17 cellular contexts compared by ENCODE assay signal in genomic region chr5:36637101-36637500, GRCh38. TPM values are rescaled to one million over a fixed set of nuclear protein-coding genes. Genes with fewer than 3 reads are reported as not detected.
A peak's percentile ranks its signal among the peaks of the same experiment; 100 is the strongest.
DNase-seq lines count a peak whose midpoint lies in the region; ATAC-seq and TF ChIP-seq lines count a peak whose summit lies in the region.
"Had no signal": no experiment of that assay in that cellular context is flagged by ENCODE, and none has a peak within 500 bp of the region (broad histone marks: within the 10 kb centered on the region; RNA-seq: fewer than 3 reads in every experiment).

No MANE protein-coding gene starts in this region.

- no peaks in the 10 kb centered on the region for H3K27me3 Mint-ChIP-seq in GM23338 (ENCODE audit: insufficient read depth, low read depth, poor library complexity)
- H3K27me3 Mint-ChIP-seq in CD4-positive, alpha-beta memory T cell = peaks cover 8 to 10% of the 10 kb centered on the region in 2 donors

- DNase-seq in GM23338 (ENCODE audit: low spot score) (no peak), amniotic epithelial cell (ENCODE audit: low read depth) (peak; percentile 56), hepatocyte (ENCODE audit: low spot score) (no peak), smooth muscle cell (lab: John Stamatoyannopoulos, UW; ENCODE audit: unreplicated experiment) (no peak), CD1c-positive myeloid dendritic cell (ENCODE audit: extremely low spot score) (no peak), SJCRH30 (no peak)
- no peak for DNase-seq in CD4-positive, alpha-beta memory T cell
- DNase-seq: Calu3, DMS79, HCEC 1CT, HFFc6 had no signal

- H3K9me3 Mint-ChIP-seq in GM23338 = no peaks in the 10 kb centered on the region
- peaks cover 0 to 2% (median 0%) of the 10 kb centered on the region in 8 donors for H3K9me3 Mint-ChIP-seq in CD4-positive, alpha-beta memory T cell
- H3K9me3 Mint-ChIP-seq: CD14-positive monocyte, HFFc6, IgD-negative memory B cell had no signal

- peaks cover 13% of the 10 kb centered on the region; the same call in 2 of the 3 replicates for H3K36me3 Mint-ChIP-seq in GM23338 (ENCODE audit: low read depth)
- no peaks in the 10 kb centered on the region for H3K36me3 Mint-ChIP-seq in CD4-positive, alpha-beta memory T cell
- H3K36me3 Mint-ChIP-seq: IgD-negative memory B cell had no signal

- CTCF ChIA-PET in CD4-positive, alpha-beta memory T cell (lab: Charles Lee; ENCODE audit: partially characterized antibody) = no interaction called here

- no peaks in the 10 kb centered on the region for H3K27me3 ChIP-seq in GM23338 (ENCODE audit: insufficient read depth)
- no peaks in the 10 kb centered on the region for H3K27me3 ChIP-seq in hepatocyte
- H3K27me3 ChIP-seq in smooth muscle cell (ENCODE audit: low read depth) = no peaks in the 10 kb centered on the region
- no peaks in the 10 kb centered on the region for H3K27me3 ChIP-seq in SJCRH30
- H3K27me3 ChIP-seq in CD4-positive, alpha-beta memory T cell (ENCODE audit: insufficient read depth, low read length) = no peaks in the 10 kb centered on the region

- H3K9me3 ChIP-seq in hepatocyte (ENCODE audit: low read depth) (no peaks in the 10 kb centered on the region), smooth muscle cell (replicated peaks; ENCODE audit: low read depth) (no peaks in the 10 kb centered on the region), SJCRH30 (replicated peaks) (no peaks in the 10 kb centered on the region)
- H3K9me3 ChIP-seq in CD4-positive, alpha-beta memory T cell (ENCODE audit: control insufficient read depth in 1 of 2, low read length in 2 of 2) = no peaks in the 10 kb centered on the region
- H3K9me3 ChIP-seq: A549 had no signal

- ATAC-seq in GM23338 (no peak), GM19455 (IDR thresholded peaks at IDR 0.05; ENCODE audit: unreplicated experiment) (no peak)
- ATAC-seq: A549 had no signal

- TF ChIP-seq CTCF in GM23338 (conservative IDR thresholded peaks at IDR 0.05; ENCODE audit: low read depth in 2 of 2) = no peak
- TF ChIP-seq CTCF in hepatocyte (IDR thresholded peaks at IDR 0.05; ENCODE audit: poor library complexity) = no peak
- TF ChIP-seq CTCF in smooth muscle cell (IDR thresholded peaks at IDR 0.05; ENCODE audit: borderline replicate concordance, insufficient read depth, poor library complexity, severe bottlenecking) = no peak

- H3K4me1 ChIP-seq in GM23338 (ENCODE audit: insufficient read depth) (peaks cover 6% of the 10 kb centered on the region; the same call in 1 of the 2 replicates), hepatocyte (ENCODE audit: insufficient read depth) (peaks cover 18% of the 10 kb centered on the region), smooth muscle cell (ENCODE audit: low read depth) (no peaks in the 10 kb centered on the region), SJCRH30 (no peaks in the 10 kb centered on the region)
- no peaks in the 10 kb centered on the region for H3K4me1 ChIP-seq in CD4-positive, alpha-beta memory T cell (ENCODE audit: insufficient read depth, low read length)
- H3K4me1 ChIP-seq: A549 had no signal

- no peak overlapping the region for H3K27ac Mint-ChIP-seq in GM23338
- H3K27ac Mint-ChIP-seq in CD4-positive, alpha-beta memory T cell = no peak overlapping the region
- H3K27ac Mint-ChIP-seq: CD14-positive monocyte, HFFc6, IgD-negative memory B cell had no signal

- H3K36me3 ChIP-seq in GM23338 (ENCODE audit: insufficient read depth) (peaks cover 3% of the 10 kb centered on the region; the same call in 1 of the 2 replicates), hepatocyte (replicated peaks; ENCODE audit: insufficient read depth, low read depth) (no peaks in the 10 kb centered on the region), smooth muscle cell (ENCODE audit: low read depth) (no peaks in the 10 kb centered on the region), SJCRH30 (no peaks in the 10 kb centered on the region)
- no peaks in the 10 kb centered on the region for H3K36me3 ChIP-seq in CD4-positive, alpha-beta memory T cell (ENCODE audit: insufficient read depth, low read length)

- H4K20me1 ChIP-seq in GM23338 (replicated peaks; ENCODE audit: insufficient read depth) = no peaks in the 10 kb centered on the region
- no peaks in the 10 kb centered on the region for H4K20me1 ChIP-seq in hepatocyte (ENCODE audit: insufficient read depth, poor library complexity, severe bottlenecking)
- no peaks in the 10 kb centered on the region for H4K20me1 ChIP-seq in smooth muscle cell (ENCODE audit: low read depth)

- no peak overlapping the region for H3K4me3 Mint-ChIP-seq in GM23338
- H3K4me3 Mint-ChIP-seq in CD4-positive, alpha-beta memory T cell = no peak overlapping the region
- H3K4me3 Mint-ChIP-seq: CD14-positive monocyte, HFFc6, IgD-negative memory B cell had no signal

- peaks cover 12% of the 10 kb centered on the region for H3K4me1 Mint-ChIP-seq in GM23338
- H3K4me1 Mint-ChIP-seq in CD4-positive, alpha-beta memory T cell = no peaks in the 10 kb centered on the region
- H3K4me1 Mint-ChIP-seq: IgD-negative memory B cell had no signal

- no peak overlapping the region for H3K4me3 ChIP-seq in GM23338
- H3K4me3 ChIP-seq in hepatocyte = no peak overlapping the region
- H3K4me3 ChIP-seq in smooth muscle cell = no peak overlapping the region
- no peak overlapping the region for H3K4me3 ChIP-seq in SJCRH30
- H3K4me3 ChIP-seq in CD4-positive, alpha-beta memory T cell (ENCODE audit: low read length in 2 of 2) = no peak overlapping the region
- H3K4me3 ChIP-seq: A549 had no signal

- H2AFZ ChIP-seq in GM23338 (no peak overlapping the region), hepatocyte (no peak overlapping the region), smooth muscle cell (ENCODE audit: low read depth) (no peak overlapping the region)

- intact Hi-C loops in CD4-positive, alpha-beta memory T cell (cut with micrococcal nuclease) = no loop called here

- H3F3A ChIP-seq in GM23338 (replicated peaks; ENCODE audit: low read depth) (no peaks in the 10 kb centered on the region), smooth muscle cell (ENCODE audit: low read depth) (no peaks in the 10 kb centered on the region)

- H3K79me2 ChIP-seq in GM23338 (replicated peaks; ENCODE audit: insufficient read depth) (no peaks in the 10 kb centered on the region), hepatocyte (no peaks in the 10 kb centered on the region), smooth muscle cell (ENCODE audit: low read depth) (no peaks in the 10 kb centered on the region)

- H3K9me2 ChIP-seq in GM23338 (ENCODE audit: insufficient read depth) (no peaks in the 10 kb centered on the region), hepatocyte (replicated peaks; ENCODE audit: insufficient read depth) (no peaks in the 10 kb centered on the region)

- H3K4me2 ChIP-seq in GM23338 (no peak overlapping the region), hepatocyte (no peak overlapping the region), smooth muscle cell (peak overlapping the region; percentile 52)
- H3K4me2 ChIP-seq: A549, KMS-11 had no signal

- 0 out of 2 replicates have a peak overlapping the region, but pooled peaks have one; percentile 26 for H3K27ac ChIP-seq in GM23338 (ENCODE audit: low read depth)
- H3K27ac ChIP-seq in hepatocyte = peak overlapping the region; percentile 80
- no peak overlapping the region for H3K27ac ChIP-seq in smooth muscle cell (ENCODE audit: low read depth)
- no peak overlapping the region for H3K27ac ChIP-seq in SJCRH30
- no peak overlapping the region for H3K27ac ChIP-seq in CD4-positive, alpha-beta memory T cell (ENCODE audit: low read depth, low read length)
- H3K27ac ChIP-seq: A549, HL-60, KMS-11 had no signal

- WGBS in hepatocyte (ENCODE audit: low lambda C conversion rate, missing lambda C conversion rate) = 78% methylated on average over 4 of the region's 4 CpGs
- WGBS in smooth muscle cell (ENCODE audit: low lambda C conversion rate) = 26% methylated on average over 4 of the region's 4 CpGs

- H3K9ac ChIP-seq in smooth muscle cell (ENCODE audit: low read depth) = no peak overlapping the region
- H3K9ac ChIP-seq: KMS-11 had no signal

- POLR2A ChIA-PET in CD4-positive, alpha-beta memory T cell (lab: Charles Lee; ENCODE audit: partially characterized antibody) = no interaction called here

TF ChIP-seq in GM23338, 12 proteins besides CTCF, POLR2A, EP300 and RAD21:
- no peak for TF ChIP-seq STAT1 (IDR thresholded peaks at IDR 0.05; ENCODE audit: unreplicated experiment)

RNA-seq across cellular contexts. Expression of gene SLC1A3, which starts 30.7 kb away (rescaled TPM):
- 27.2 and 29.0 TPM in 2 replicates for total RNA-seq in GM23338 (2014; rRNA removed; shearing (Covaris generic))
- polyA plus RNA-seq in GM23338 (2016; fragmentation: Nextera tagmentation; extraction: Ambion mirVana) (30.4 and 40.7 TPM in 2 replicates), hepatocyte (32.3 and 39.6 TPM in 2 replicates), smooth muscle cell (2.1 and 3.1 TPM in 2 replicates)
- total RNA-seq in hepatocyte (42.3 and 44.1 TPM in 2 replicates), smooth muscle cell (6.8 and 7.2 TPM in 2 replicates)
- total RNA-seq in SJCRH30 (2014; rRNA removed; shearing (Covaris generic)) = 1.4 and 2.1 TPM in 2 replicates
- total RNA-seq in CD4-positive, alpha-beta memory T cell = 1 to 10 TPM; 1.3 to 2.3 TPM
- not detected for polyA plus RNA-seq in CD4-positive, alpha-beta memory T cell
- polyA plus RNA-seq: A549, IgD-negative memory B cell had no signal

Comparison
In these comparisons a context has a peak if more than half of its experiments do, and no peak if none do; other contexts are left out.
1. H3K27ac ChIP-seq: peak in GM23338 (single experiment) and hepatocyte (single experiment); none in smooth muscle cell (single experiment), SJCRH30 (single experiment) and CD4-positive, alpha-beta memory T cell (single experiment).